Comparison of ENCODE assay signal across 10 cellular contexts in the genomic region with DNA sequence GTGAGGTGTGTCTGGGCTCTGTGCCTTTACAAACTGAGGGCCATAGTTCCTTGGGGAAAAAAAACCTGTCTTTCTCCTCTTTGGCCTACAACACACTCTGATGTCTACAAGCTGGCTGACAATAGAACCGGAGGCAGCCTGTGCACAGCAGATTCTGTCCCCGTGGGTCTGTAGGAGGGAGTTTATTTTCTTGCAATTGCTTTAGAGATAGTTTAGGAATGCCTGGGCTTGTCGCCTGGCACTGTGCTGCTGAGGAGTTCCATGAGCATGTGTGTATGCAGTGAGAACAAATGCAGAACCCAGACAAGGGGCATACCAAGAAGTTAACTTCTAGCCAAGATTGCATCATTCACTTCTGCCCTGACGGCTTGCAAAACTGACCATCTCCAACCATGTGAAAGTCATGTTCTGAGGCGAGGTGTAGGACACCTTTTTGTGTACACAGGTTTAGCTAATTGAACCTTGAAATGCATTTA. TPM values are rescaled to one million over a fixed set of nuclear protein-coding genes. Genes with fewer than 3 reads are reported as not detected.
DNase-seq lines count a peak whose midpoint lies in the region; ATAC-seq and TF ChIP-seq lines count a peak whose summit lies in the region.
"Had no signal": no experiment of that assay in that cellular context is flagged by ENCODE, and none has a peak within 500 bp of the region (broad histone marks: within the 10 kb centered on the region; RNA-seq: fewer than 3 reads in every experiment).

No MANE protein-coding gene starts in this region.

- peaks cover 76% of the 10 kb centered on the region for H3K36me3 ChIP-seq in brain microvascular endothelial cell (replicated peaks)

- no peaks in the 10 kb centered on the region for H3K79me1 ChIP-seq in H9 (ENCODE audit: insufficient read depth, low read depth, low read length, poor library complexity, severe bottlenecking)

- H3K79me2 ChIP-seq in H9 (ENCODE audit: insufficient read depth, low read length) = no peaks in the 10 kb centered on the region

- peaks cover 30 to 65% (median 43%) of the 10 kb centered on the region in 3 experiments for H3K36me3 Mint-ChIP-seq in H9 (ENCODE audit: insufficient read depth in 1 of 3, low read depth in 3 of 3)

- CTCF ChIA-PET in GM10248 (lab: Yijun Ruan, JAX) = interaction anchor here (0.8 to 2.0 kb wide), 3 partner anchors 9 to 26 kb away, joined by 3 to 10 read pairs (median 6); no protein-coding TSS in a partner anchor

- no peak overlapping the region for H3K4ac ChIP-seq in H9 (ENCODE audit: low read depth, low read length)

- H3K27ac ChIP-seq in H9 (ENCODE audit: insufficient read length, low read depth, low read length) = peak overlapping the region; percentile 14
- H3K27ac ChIP-seq in brain microvascular endothelial cell = peak overlapping the region; percentile 89
- peak overlapping the region; percentile 4 for H3K27ac ChIP-seq in right cardiac atrium (ENCODE audit: low read length)

- H3K18ac ChIP-seq in H9 (ENCODE audit: insufficient read length, low read depth, low read length) = peak overlapping the region; percentile 3

- no peak for TF ChIP-seq CTCF in H9 (conservative IDR thresholded peaks at IDR 0.05)
- TF ChIP-seq CTCF in brain microvascular endothelial cell (IDR thresholded peaks at IDR 0.05; ENCODE audit: low read depth, low read length, missing control alignments) = no peak
- no peak for TF ChIP-seq CTCF in GM10248 (IDR thresholded peaks at IDR 0.05; ENCODE audit: control extremely low read depth, extremely low read depth, low read depth, missing control alignments)

- no peak overlapping the region for H3K4me3 ChIP-seq in brain microvascular endothelial cell (ENCODE audit: low read depth, low read length)
- no peak overlapping the region for H3K4me3 ChIP-seq in right cardiac atrium (ENCODE audit: low read length)
- H3K4me3 ChIP-seq in skeletal muscle cell (ENCODE audit: low read depth, low read length) = no peak overlapping the region

- DNase-seq in H9 (no peak), brain microvascular endothelial cell (peak; percentile 80), right cardiac atrium (peak; percentile 34 to 70 (median 66)), skeletal muscle cell (ENCODE audit: low read depth) (peak; percentile 75), GM10248 (ENCODE audit: extremely low spot score) (no peak)
- DNase-seq: activated naive CD8-positive, alpha-beta T cell treated with anti-CD3 and anti-CD28 coated beads, Interleukin-2, amount 10 ng/mL, durations not matched to agents 7 days and 5 days; DMS79 had no signal

- H2BK12ac ChIP-seq in H9 (ENCODE audit: insufficient read length, low read depth, low read length) = no peak overlapping the region

- intact Hi-C loops in right cardiac atrium (cut with DNase I) = no loop called here

- H3K23me2 ChIP-seq in H9 (ENCODE audit: insufficient read length, low read depth, low read length, poor library complexity, severe bottlenecking) = no peaks in the 10 kb centered on the region

- no peaks in the 10 kb centered on the region for H3K9me3 Mint-ChIP-seq in H9
- H3K9me3 Mint-ChIP-seq: activated naive CD8-positive, alpha-beta T cell treated with anti-CD3 and anti-CD28 coated beads, Interleukin-2, amount 10 ng/mL, durations not matched to agents 7 days and 5 days had no signal

- H3K9me3 ChIP-seq in H9 (ENCODE audit: control insufficient read depth, low read depth, low read length) (no peaks in the 10 kb centered on the region), right cardiac atrium (ENCODE audit: control insufficient read depth, low read length) (no peaks in the 10 kb centered on the region)

- H4K91ac ChIP-seq in H9 (ENCODE audit: insufficient read length, low read depth, low read length) = no peak overlapping the region

- H3K27me3 Mint-ChIP-seq in H9 (ENCODE audit: low read depth) = no peaks in the 10 kb centered on the region
- H3K27me3 Mint-ChIP-seq: activated naive CD8-positive, alpha-beta T cell treated with anti-CD3 and anti-CD28 coated beads, Interleukin-2, amount 10 ng/mL, durations not matched to agents 7 days and 5 days had no signal

- H4K8ac ChIP-seq in H9 (replicated peaks; ENCODE audit: insufficient read length, low read depth, low read length) = no peak overlapping the region

- H2BK5ac ChIP-seq in H9 (ENCODE audit: insufficient read length, low read length) = no peak overlapping the region

- H3K4me2 ChIP-seq in H9 (ENCODE audit: insufficient read depth, insufficient read length, low read length) = no peak overlapping the region

- no peak overlapping the region for H2AFZ ChIP-seq in H9 (ENCODE audit: low read length)

- H3K9ac ChIP-seq in H9 (ENCODE audit: extremely low read depth, insufficient read length, low read length) = no peak overlapping the region

- no peak overlapping the region for H2AK5ac ChIP-seq in H9 (ENCODE audit: insufficient read length, low read length)

- no peaks in the 10 kb centered on the region for H4K20me1 ChIP-seq in H9 (ENCODE audit: control insufficient read depth, insufficient read depth, insufficient read length)

- in situ Hi-C loops in brain microvascular endothelial cell (cut with HindIII; ENCODE audit: low pct_ligation_motif_present, low sequenced_read_pairs) = no loop called here

- ATAC-seq in right cardiac atrium = peak; percentile 69 to 80
- no peak for ATAC-seq in GM21737 (IDR thresholded peaks at IDR 0.05; ENCODE audit: unreplicated experiment)
- ATAC-seq in HG02852 (IDR thresholded peaks at IDR 0.05; ENCODE audit: unreplicated experiment) = no peak
- no peak for ATAC-seq in HG02642 (IDR thresholded peaks at IDR 0.05; ENCODE audit: poor library complexity, unreplicated experiment)

- H3T11ph ChIP-seq in H9 (ENCODE audit: low read length) = no peak overlapping the region

- H3K56ac ChIP-seq in H9 (ENCODE audit: insufficient read length, low read depth, low read length) = no peak overlapping the region

- H3K27me3 ChIP-seq in H9 (ENCODE audit: insufficient read depth, low read length) (no peaks in the 10 kb centered on the region), brain microvascular endothelial cell (replicated peaks) (no peaks in the 10 kb centered on the region), right cardiac atrium (ENCODE audit: control insufficient read depth, insufficient read depth) (no peaks in the 10 kb centered on the region)

- H3K4me1 Mint-ChIP-seq in H9 = peaks cover 17 to 20% of the 10 kb centered on the region in 2 experiments

- POLR2A ChIA-PET in GM10248 (lab: Yijun Ruan, JAX) = no interaction called here

- peaks cover 6% of the 10 kb centered on the region; the same call in 1 of the 2 replicates for H3K4me1 ChIP-seq in H9 (ENCODE audit: insufficient read depth, low read length)
- H3K4me1 ChIP-seq in right cardiac atrium (ENCODE audit: control insufficient read depth, insufficient read depth, low read length) = no peaks in the 10 kb centered on the region

- WGBS in H9 (ENCODE audit: extremely low coverage, insufficient read length, low lambda C conversion rate) = no CpG with 5 or more reads among the region's 5 CpGs
- 40% methylated on average over 5 of the region's 5 CpGs for WGBS in right cardiac atrium

- no peak overlapping the region for H3K14ac ChIP-seq in H9 (ENCODE audit: insufficient read depth, low read length)

- H3K27ac Mint-ChIP-seq in H9 = peak overlapping the region in 2 of 3 experiments; percentile 88 to 91; a peak in 5 of 7 replicates
- H3K27ac Mint-ChIP-seq: activated naive CD8-positive, alpha-beta T cell treated with anti-CD3 and anti-CD28 coated beads, Interleukin-2, amount 10 ng/mL, durations not matched to agents 7 days and 5 days had no signal

- no peak overlapping the region for H2BK120ac ChIP-seq in H9 (ENCODE audit: low read depth, low read length, poor library complexity, severe bottlenecking)

- H3K23ac ChIP-seq in H9 (ENCODE audit: insufficient read length, low read depth, low read length) = no peak overlapping the region

- H4K5ac ChIP-seq in H9 (ENCODE audit: insufficient read length, low read depth, low read length) = no peak overlapping the region

- H3K4me3 Mint-ChIP-seq in H9 = no peak overlapping the region
- H3K4me3 Mint-ChIP-seq: activated naive CD8-positive, alpha-beta T cell treated with anti-CD3 and anti-CD28 coated beads, Interleukin-2, amount 10 ng/mL, durations not matched to agents 7 days and 5 days had no signal

- no peak overlapping the region for H2BK15ac ChIP-seq in H9 (ENCODE audit: low read depth, low read length)

- H2BK20ac ChIP-seq in H9 (ENCODE audit: low read depth, low read length, poor library complexity, severe bottlenecking) = no peak overlapping the region

RNA-seq across cellular contexts. Expression of gene CCNI, which starts 54.1 kb away (rescaled TPM):
- total RNA-seq in H9 (2021) (233 and 240 TPM in 2 replicates), right cardiac atrium (100 to 1,000 TPM; 310 to 338 (median 324) TPM)
- 146 TPM for polyA plus RNA-seq in right cardiac atrium

Comparison
In these comparisons a context has a peak if more than half of its experiments do, and no peak if none do; other contexts are left out.
1. DNase-seq: peak in brain microvascular endothelial cell (single experiment), right cardiac atrium (3 of 3) and skeletal muscle cell (single experiment); none in H9 (single experiment) and GM10248 (single experiment).
2. H3K27ac ChIP-seq: peak in every context shown above with its lines; median percentile 89 in brain microvascular endothelial cell; 14 in H9; 4 in right cardiac atrium.
3. ATAC-seq: peak in right cardiac atrium (2 of 2); none in GM21737 (single experiment), HG02852 (single experiment) and HG02642 (single experiment).